8 cellular contexts compared by ENCODE assay signal in genomic region chr2:229713371-229714079, GRCh38. TPM values are rescaled to one million over a fixed set of nuclear protein-coding genes. Genes with fewer than 3 reads are reported as not detected.
DNase-seq lines count a peak whose midpoint lies in the region; ATAC-seq, FAIRE-seq and TF ChIP-seq lines count a peak whose summit lies in the region.

No MANE protein-coding gene starts in this region.

- TF ChIP-seq CTCF in MCF 10A (IDR thresholded peaks at IDR 0.05; ENCODE audit: unreplicated experiment) (no peak), kidney (IDR thresholded peaks at IDR 0.05; ENCODE audit: borderline replicate concordance, extremely low read depth, insufficient read depth) (no peak), uterus (IDR thresholded peaks at IDR 0.05) (no peak)

- H3K4me1 Mint-ChIP-seq in MCF 10A (ENCODE audit: insufficient read depth, unreplicated experiment), result peaks cover 10% of the 10 kb centered on the region
- H3K4me1 Mint-ChIP-seq in stimulated activated naive CD8-positive, alpha-beta T cell treated with anti-CD3 and anti-CD28 coated beads, Interleukin-15, Interleukin-2, amounts not matched to agents 100 ng/mL and 50 ng/mL, for 24 hours (ENCODE audit: low read depth), result peaks cover 7% of the 10 kb centered on the region

- no peaks in the 10 kb centered on the region for H3K9me3 Mint-ChIP-seq in MCF 10A (ENCODE audit: unreplicated experiment)
- H3K9me3 Mint-ChIP-seq in stimulated activated naive CD8-positive, alpha-beta T cell treated with anti-CD3 and anti-CD28 coated beads, Interleukin-15, Interleukin-2, amounts not matched to agents 100 ng/mL and 50 ng/mL, for 24 hours, result no peaks in the 10 kb centered on the region

- intact Hi-C loops in MCF 10A (cut with micrococcal nuclease) (no loop called here), kidney (cut with DNase I) (no loop called here), uterus (cut with DNase I; ENCODE audit: low total_unique reads) (no loop called here)

- H3K27me3 Mint-ChIP-seq in MCF 10A (ENCODE audit: insufficient read depth, unreplicated experiment), result peaks cover 55% of the 10 kb centered on the region
- peaks cover 77% of the 10 kb centered on the region for H3K27me3 Mint-ChIP-seq in stimulated activated naive CD8-positive, alpha-beta T cell treated with anti-CD3 and anti-CD28 coated beads, Interleukin-15, Interleukin-2, amounts not matched to agents 100 ng/mL and 50 ng/mL, for 24 hours

- H3K9ac ChIP-seq in BLaER1 (0 out of 2 replicates have a peak overlapping the region, but pooled peaks have one; percentile 50), kidney (ENCODE audit: low read length in 2 of 2) (no peak overlapping the region)

- H3K4me3 Mint-ChIP-seq in MCF 10A (ENCODE audit: unreplicated experiment), result peak overlapping the region; percentile 69
- peak overlapping the region; percentile 56 for H3K4me3 Mint-ChIP-seq in stimulated activated naive CD8-positive, alpha-beta T cell treated with anti-CD3 and anti-CD28 coated beads, Interleukin-15, Interleukin-2, amounts not matched to agents 100 ng/mL and 50 ng/mL, for 24 hours

- H3K36me3 Mint-ChIP-seq in MCF 10A (ENCODE audit: insufficient read depth, unreplicated experiment), result no peaks in the 10 kb centered on the region
- no peaks in the 10 kb centered on the region for H3K36me3 Mint-ChIP-seq in stimulated activated naive CD8-positive, alpha-beta T cell treated with anti-CD3 and anti-CD28 coated beads, Interleukin-15, Interleukin-2, amounts not matched to agents 100 ng/mL and 50 ng/mL, for 24 hours (ENCODE audit: low read depth)

- no peak for FAIRE-seq in kidney (lab: Jason Lieb, UNC)

- H3K4me3 ChIP-seq in BLaER1, result peak overlapping the region; percentile 75
- peak overlapping the region in 1 of 2 donors; percentile 29 for H3K4me3 ChIP-seq in kidney (ENCODE audit: low read length in 2 of 2)
- no peak overlapping the region for H3K4me3 ChIP-seq in uterus

- H3K27me3 ChIP-seq in BLaER1, result peaks cover 38% of the 10 kb centered on the region
- H3K27me3 ChIP-seq in uterus, result peaks cover 9 to 31% of the 10 kb centered on the region in 2 donors

- H3K36me3 ChIP-seq in BLaER1 (no peaks in the 10 kb centered on the region), kidney (ENCODE audit: control insufficient read depth in 1 of 2, insufficient read depth in 2 of 2, low read length in 2 of 2) (no peaks in the 10 kb centered on the region), uterus (no peaks in the 10 kb centered on the region)

- CTCF ChIA-PET in MCF 10A (lab: Yijun Ruan, JAX), result interaction anchor here (0.6 to 1.8 kb wide), 5 partner anchors 40 to 1030 kb away, joined by 3 to 5 read pairs (median 3); no protein-coding TSS in a partner anchor

- TF ChIP-seq POLR2A in uterus (IDR thresholded peaks at IDR 0.05), result no peak

- peak overlapping the region; percentile 100 for H3K4me2 ChIP-seq in BLaER1

- H3K4me1 ChIP-seq in BLaER1 (peaks cover 12% of the 10 kb centered on the region), kidney (ENCODE audit: control insufficient read depth in 1 of 2, insufficient read depth in 1 of 2, low read depth in 1 of 2, low read length in 2 of 2) (peaks cover 0 to 5% of the 10 kb centered on the region in 2 donors), uterus (peaks cover 0 to 13% of the 10 kb centered on the region in 2 donors)

- H3K9me3 ChIP-seq in BLaER1 (no peaks in the 10 kb centered on the region; the same call in 1 of the 2 replicates), kidney (ENCODE audit: control insufficient read depth in 1 of 2, low read length in 2 of 2) (no peaks in the 10 kb centered on the region), uterus (no peaks in the 10 kb centered on the region)

- H3K27ac ChIP-seq in BLaER1, result no peak overlapping the region
- H3K27ac ChIP-seq in kidney (ENCODE audit: low read depth in 2 of 2, low read length in 2 of 2), result peak overlapping the region in 1 of 2 donors; percentile 6
- no peak overlapping the region for H3K27ac ChIP-seq in uterus

- ATAC-seq in GM19395 (IDR thresholded peaks at IDR 0.05; ENCODE audit: unreplicated experiment), result peak; percentile 40
- no peak for ATAC-seq in GM21619 (IDR thresholded peaks at IDR 0.05; ENCODE audit: unreplicated experiment)

- DNase-seq in NCI-H345 (lab: John Stamatoyannopoulos, UW), result peak; percentile 77
- peak; percentile 56 for DNase-seq in MCF 10A (ENCODE audit: unreplicated experiment)
- DNase-seq in kidney, result peak; percentile 70
- no peak for DNase-seq in uterus

- H4K20me1 ChIP-seq in BLaER1, result peaks cover 25% of the 10 kb centered on the region

- POLR2A ChIA-PET in MCF 10A (lab: Yijun Ruan, JAX), result no interaction called here

- no TSS peak for BruUV-seq in MCF 10A (replicated peaks; lab: Mats Ljungman, UMichigan)

- no peak overlapping the region for H3K27ac Mint-ChIP-seq in MCF 10A (ENCODE audit: low read depth, unreplicated experiment)
- H3K27ac Mint-ChIP-seq in stimulated activated naive CD8-positive, alpha-beta T cell treated with anti-CD3 and anti-CD28 coated beads, Interleukin-15, Interleukin-2, amounts not matched to agents 100 ng/mL and 50 ng/mL, for 24 hours, result no peak overlapping the region

RNA-seq across cellular contexts. Expression of gene DNER, which starts 0.8 kb away (rescaled TPM):
- total RNA-seq in MCF 10A (2022), result 49.2 and 62.6 TPM in 2 replicates
- total RNA-seq in kidney, result 16.5 TPM
- polyA plus RNA-seq in kidney (ENCODE audit: insufficient read depth, low read depth, low replicate concordance), result 21.9 TPM
- total RNA-seq in uterus, result 10 to 100 TPM in 1 of 4 donors, 1 to 10 TPM in 3; 1.9 to 24.7 (median 4.9) TPM

Comparison
In these comparisons a context has a peak if more than half of its experiments do, and no peak if none do; other contexts are left out.
1. DNase-seq: peak in NCI-H345 (single experiment), MCF 10A (single experiment) and kidney (single experiment); none in uterus (0 of 2).